ENCODE assay signal across 22 cellular contexts in the genomic region with DNA sequence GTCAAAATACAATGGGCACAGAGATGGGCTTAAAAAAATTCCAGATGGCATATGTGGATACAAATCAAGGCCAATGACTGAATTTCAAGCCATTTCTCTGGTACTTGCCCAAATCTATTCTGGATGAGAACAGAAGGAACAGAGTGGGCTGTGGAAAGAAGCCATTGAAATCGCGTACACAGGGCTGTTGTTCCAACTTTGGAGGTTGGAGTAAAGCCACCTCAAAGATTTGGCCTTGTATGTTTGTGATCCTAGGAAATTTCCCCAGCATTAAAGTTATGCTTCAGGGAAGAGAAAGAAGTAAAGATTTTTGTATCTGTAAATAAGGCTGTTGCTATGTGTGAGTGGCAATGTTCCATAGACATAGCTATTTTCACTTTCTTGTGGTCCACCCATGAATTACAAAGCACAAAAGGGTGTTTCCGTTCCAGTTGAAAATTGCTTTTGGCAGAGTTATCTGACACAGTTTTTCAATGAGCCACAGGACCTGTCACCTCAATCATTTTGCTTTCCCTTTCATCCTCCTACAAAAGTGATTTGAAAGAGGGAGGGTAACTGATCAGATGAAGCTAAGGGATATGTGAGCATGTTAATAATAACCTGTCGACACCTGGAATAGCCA.
"Had no signal": no experiment of that assay in that cellular context is flagged by ENCODE, and none has a peak within 500 bp of the region (broad histone marks: within the 10 kb centered on the region; RNA-seq: fewer than 3 reads in every experiment).

No MANE protein-coding gene starts in this region.

- H3K4me3 ChIP-seq: coronary artery, hepatocyte, left ventricle myocardium inferior, smooth muscle cell, stomach, vagina had no signal

- DNase-seq: activated CD4-positive, alpha-beta T cell treated with anti-CD3 and anti-CD28 coated beads for 1 hour; activated CD4-positive, alpha-beta T cell treated with anti-CD3 and anti-CD28 coated beads, Interleukin-2, amount 50 U/mL, for 1 hour; activated CD8-positive, alpha-beta T cell treated with anti-CD3 and anti-CD28 coated beads, Interleukin-2, amount 10 ng/mL, durations not matched to agents 7 days and 5 days; activated naive CD4-positive, alpha-beta T cell; activated naive CD8-positive, alpha-beta T cell treated with anti-CD3 and anti-CD28 coated beads for 36 hours; cerebellar nuclear complex; foreskin melanocyte; immature natural killer cell; kidney glomerular epithelial cell; left ventricle myocardium inferior; nephron progenitor cell; stimulated activated CD4-positive, alpha-beta T cell treated with anti-CD3 and anti-CD28 coated beads, Interleukin-15, amount 100 ng/mL, for 24 hours; stomach; T-helper 1 cell; trophoblast cell had no signal

- ATAC-seq: activated CD8-positive, alpha-beta T cell treated with anti-CD3 and anti-CD28 coated beads, Interleukin-2, amount 10 ng/mL, durations not matched to agents 7 days and 5 days; activated T-helper 17 cell treated with anti-CD3 and anti-CD28 coated beads, Interleukin-2, amount 50 U/mL, for 72 hours; sciatic nerve; stimulated activated memory B cell treated with anti-CD40 and anti-IgM and Interleukin-4, amounts not matched to agents 10 μg/mL and 1 μg/mL and 100 μg/mL, for 72 hours had no signal
